ENCODE assay signal across 12 cellular contexts in the genomic region with DNA sequence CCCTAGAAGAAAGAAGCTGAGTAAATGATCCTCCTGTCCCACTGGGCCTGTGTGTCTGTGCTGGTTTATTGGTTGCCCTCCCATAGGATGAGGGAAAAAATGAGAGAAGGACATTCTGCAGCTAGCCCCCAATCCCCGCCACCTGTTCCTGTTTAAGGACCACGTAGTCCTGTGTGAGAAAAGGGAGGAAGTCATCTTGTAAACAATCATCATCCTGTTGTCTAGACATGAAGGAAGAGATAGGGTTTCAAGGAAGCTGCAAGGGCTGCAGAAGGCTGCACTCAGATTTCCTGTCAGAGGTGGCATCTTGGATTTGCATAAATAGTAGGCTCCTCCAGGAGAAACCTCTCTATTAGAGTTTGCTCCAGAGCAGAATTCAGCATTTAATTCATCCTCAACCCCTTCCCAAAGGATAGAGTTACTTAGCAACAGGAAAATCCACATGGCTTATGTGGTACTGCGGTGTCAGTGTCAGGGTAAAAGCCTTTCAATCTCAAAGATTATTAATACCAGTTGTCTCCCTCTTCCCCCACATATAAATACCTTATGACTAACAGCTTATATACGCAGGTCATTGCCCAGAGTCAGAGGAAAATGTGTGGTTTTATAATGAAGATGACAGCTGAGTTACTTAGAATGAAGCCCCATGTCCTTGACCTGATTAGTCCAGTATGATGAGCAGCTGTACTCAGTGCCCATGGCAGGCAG. TPM values are rescaled to one million over a fixed set of nuclear protein-coding genes. Genes with fewer than 3 reads are reported as not detected.
DNase-seq lines count a peak whose midpoint lies in the region; ATAC-seq and TF ChIP-seq lines count a peak whose summit lies in the region.
"Had no signal": no experiment of that assay in that cellular context is flagged by ENCODE, and none has a peak within 500 bp of the region (broad histone marks: within the 10 kb centered on the region; RNA-seq: fewer than 3 reads in every experiment).

No MANE protein-coding gene starts in this region.

- H3K4me2 ChIP-seq in BLaER1, result peak overlapping the region; percentile 46
- H3K4me2 ChIP-seq in IMR-90 (ENCODE audit: low read depth, low read length), result peak overlapping the region; percentile 44; the same call in 1 of the 2 replicates

- H2AFZ ChIP-seq in IMR-90 (replicated peaks; ENCODE audit: low read length, poor library complexity), result no peak overlapping the region

- in situ Hi-C loops in IMR-90 (cut with MboI; ENCODE audit: low sequenced_read_pairs), result no loop called here

- TF ChIP-seq POLR2A in IMR-90 (IDR thresholded peaks at IDR 0.05; ENCODE audit: low read depth, low read length), result no peak

- H4K8ac ChIP-seq in IMR-90 (ENCODE audit: low read depth in 2 of 2, low read length in 2 of 2), result peak overlapping the region in 1 of 2 experiments; percentile 36; a peak in 1 of 4 replicates

- H2BK5ac ChIP-seq in IMR-90 (ENCODE audit: low read depth, low read length, poor library complexity, severe bottlenecking), result peak overlapping the region; percentile 66

- dilution Hi-C loops in IMR-90 (cut with HindIII; ENCODE audit: low sequenced_read_pairs, unreplicated experiment), result no loop called here

- H3K4me3 Mint-ChIP-seq in activated CD8-positive, alpha-beta T cell treated with anti-CD3 and anti-CD28 coated beads, Interleukin-2, amount 10 ng/mL, durations not matched to agents 7 days and 5 days, result no peak overlapping the region
- H3K4me3 Mint-ChIP-seq: memory B cell had no signal

- H2BK120ac ChIP-seq in IMR-90 (ENCODE audit: low read depth, low read length), result peak overlapping the region; percentile 93; the same call in 1 of the 2 replicates

- ATAC-seq in IMR-90 (ENCODE audit: low read depth), result peak; percentile 4; the same call in 1 of the 2 replicates
- ATAC-seq in activated CD8-positive, alpha-beta T cell treated with anti-CD3 and anti-CD28 coated beads, Interleukin-2, amount 10 ng/mL, durations not matched to agents 7 days and 5 days, result no peak
- ATAC-seq in GM18517 (IDR thresholded peaks at IDR 0.05; ENCODE audit: unreplicated experiment), result no peak
- no peak for ATAC-seq in GM18520 (IDR thresholded peaks at IDR 0.05; ENCODE audit: unreplicated experiment)
- ATAC-seq in HG03025 (IDR thresholded peaks at IDR 0.05; ENCODE audit: low FRiP score, unreplicated experiment), result no peak

- H3K27ac ChIP-seq in BLaER1, result no peak overlapping the region
- H3K27ac ChIP-seq in IMR-90 (ENCODE audit: insufficient read depth, low read length), result no peak overlapping the region

- H2BK15ac ChIP-seq in IMR-90 (ENCODE audit: low read depth, low read length), result peak overlapping the region; percentile 45; the same call in 1 of the 3 replicates

- no peaks in the 10 kb centered on the region for H3K9me3 Mint-ChIP-seq in activated CD8-positive, alpha-beta T cell treated with anti-CD3 and anti-CD28 coated beads, Interleukin-2, amount 10 ng/mL, durations not matched to agents 7 days and 5 days (ENCODE audit: insufficient read depth)
- H3K9me3 Mint-ChIP-seq: memory B cell had no signal

- no peaks in the 10 kb centered on the region for H3K36me3 Mint-ChIP-seq in activated CD8-positive, alpha-beta T cell treated with anti-CD3 and anti-CD28 coated beads, Interleukin-2, amount 10 ng/mL, durations not matched to agents 7 days and 5 days (ENCODE audit: low read depth)
- H3K36me3 Mint-ChIP-seq: memory B cell had no signal

- intact Hi-C loops in IMR-90 (cut with micrococcal nuclease), result no loop called here

- H3K27ac Mint-ChIP-seq in activated CD8-positive, alpha-beta T cell treated with anti-CD3 and anti-CD28 coated beads, Interleukin-2, amount 10 ng/mL, durations not matched to agents 7 days and 5 days, result peak overlapping the region; percentile 44
- H3K27ac Mint-ChIP-seq: memory B cell had no signal

- no TSS peak for BruUV-seq in IMR-90 (replicated peaks; lab: Mats Ljungman, UMichigan)

- no peak overlapping the region for H3K18ac ChIP-seq in IMR-90 (ENCODE audit: low read depth, low read length)

- no peak overlapping the region; the same call in 1 of the 2 replicates for H3K14ac ChIP-seq in IMR-90 (replicated peaks; ENCODE audit: low read depth, low read length)

- TF ChIP-seq CTCF in IMR-90 (conservative IDR thresholded peaks at IDR 0.05; ENCODE audit: low read depth, low read length), result no peak

- H4K91ac ChIP-seq in IMR-90 (ENCODE audit: insufficient read depth, low read depth, low read length), result peak overlapping the region; percentile 23; the same call in 1 of the 2 replicates

- peaks cover 28% of the 10 kb centered on the region for H3K4me1 ChIP-seq in BLaER1
- peaks cover 18% of the 10 kb centered on the region for H3K4me1 ChIP-seq in IMR-90 (ENCODE audit: control insufficient read depth, insufficient read depth, low read length)

- no peak overlapping the region for H4K5ac ChIP-seq in IMR-90 (ENCODE audit: low read depth, low read length)

- H3K36me3 ChIP-seq in BLaER1 (no peaks in the 10 kb centered on the region), IMR-90 (ENCODE audit: control insufficient read depth, insufficient read depth, low read length) (no peaks in the 10 kb centered on the region)

- H3K23ac ChIP-seq in IMR-90 (ENCODE audit: low read depth, low read length), result no peak overlapping the region

- H3K9ac ChIP-seq in BLaER1 (no peak overlapping the region; the same call in 1 of the 2 replicates), IMR-90 (ENCODE audit: low read depth, low read length) (no peak overlapping the region)

- CTCF ChIA-PET in IMR-90 (lab: Yijun Ruan, JAX), result interaction anchor here (1.3 kb wide), 1 partner anchor 21 kb away, joined by 4 read pairs; no protein-coding TSS in a partner anchor
- CTCF ChIA-PET in activated CD8-positive, alpha-beta T cell treated with anti-CD3 and anti-CD28 coated beads, Interleukin-2, amount 10 ng/mL, durations not matched to agents 7 days and 5 days (lab: Charles Lee), result interaction anchor here (0.9 to 2.2 kb wide), 3 partner anchors 12 to 70 kb away, joined by 3 to 8 read pairs (median 7); no protein-coding TSS in a partner anchor

- peak overlapping the region; percentile 8; the same call in 1 of the 2 replicates for H2BK20ac ChIP-seq in IMR-90 (ENCODE audit: low read depth, low read length)

- WGBS in IMR-90 (ENCODE audit: extremely low coverage in 2 of 2, insufficient read length in 1 of 2), 2 experiments, result no CpG with 5 or more reads among the region's 4 CpGs

- no peak overlapping the region for H3K4me3 ChIP-seq in BLaER1
- no peak overlapping the region for H3K4me3 ChIP-seq in IMR-90 (ENCODE audit: insufficient read depth, low read depth, low read length)

- no peak for TF ChIP-seq RAD21 in IMR-90 (IDR thresholded peaks at IDR 0.05; ENCODE audit: low read length)

- peaks cover 21% of the 10 kb centered on the region for H3K27me3 Mint-ChIP-seq in activated CD8-positive, alpha-beta T cell treated with anti-CD3 and anti-CD28 coated beads, Interleukin-2, amount 10 ng/mL, durations not matched to agents 7 days and 5 days (ENCODE audit: low read depth)
- H3K27me3 Mint-ChIP-seq: memory B cell had no signal

- H3K56ac ChIP-seq in IMR-90 (ENCODE audit: extremely low read depth, insufficient read depth, low read length), result no peak overlapping the region

- no peaks in the 10 kb centered on the region for H3K9me3 ChIP-seq in BLaER1
- H3K9me3 ChIP-seq in IMR-90 (ENCODE audit: control insufficient read depth, insufficient read depth, low read length), result no peaks in the 10 kb centered on the region

- peak overlapping the region; percentile 57 for H2AK5ac ChIP-seq in IMR-90 (ENCODE audit: low read depth, low read length)

- H3K9me1 ChIP-seq in IMR-90 (ENCODE audit: insufficient read depth, low read length), result peaks cover 23% of the 10 kb centered on the region

- peaks cover 66% of the 10 kb centered on the region for H3K4me1 Mint-ChIP-seq in activated CD8-positive, alpha-beta T cell treated with anti-CD3 and anti-CD28 coated beads, Interleukin-2, amount 10 ng/mL, durations not matched to agents 7 days and 5 days (ENCODE audit: low read depth)

- peak overlapping the region; percentile 26 for H3K4ac ChIP-seq in IMR-90 (ENCODE audit: low read depth, low read length)

- no peaks in the 10 kb centered on the region for H3K27me3 ChIP-seq in BLaER1
- no peaks in the 10 kb centered on the region for H3K27me3 ChIP-seq in IMR-90 (ENCODE audit: control insufficient read depth, insufficient read depth, low read length)

- H4K20me1 ChIP-seq in BLaER1 (no peaks in the 10 kb centered on the region), IMR-90 (ENCODE audit: insufficient read depth, low read length) (no peaks in the 10 kb centered on the region)

- DNase-seq in IMR-90 (peak; percentile 80), hepatic stellate cell (ENCODE audit: low spot score) (peak; percentile 71), HT-29 (ENCODE audit: low spot score) (no peak)
- DNase-seq in activated CD8-positive, alpha-beta T cell treated with anti-CD3 and anti-CD28 coated beads, Interleukin-2, amount 10 ng/mL, durations not matched to agents 7 days and 5 days, result no peak
- DNase-seq: cortex of kidney, NCI-H1092, T1000 had no signal

- H3K79me1 ChIP-seq in IMR-90 (ENCODE audit: low read depth in 1 of 2, low read length in 2 of 2), result peaks cover 8 to 15% of the 10 kb centered on the region in 2 experiments; a peak in 3 of 4 replicates

- POLR2A ChIA-PET in IMR-90 (lab: Charles Lee; ENCODE audit: unreplicated experiment), result interaction anchor here (0.6 kb wide), 1 partner anchor 35 kb away, joined by 4 read pairs; no protein-coding TSS in a partner anchor
- POLR2A ChIA-PET in activated CD8-positive, alpha-beta T cell treated with anti-CD3 and anti-CD28 coated beads, Interleukin-2, amount 10 ng/mL, durations not matched to agents 7 days and 5 days (lab: Charles Lee), result interaction anchor here (1.0 kb wide), 1 partner anchor 12 kb away, joined by 4 read pairs; no protein-coding TSS in a partner anchor

- H2AK9ac ChIP-seq in IMR-90 (replicated peaks; ENCODE audit: low read depth, low read length, poor library complexity), result no peak overlapping the region

RNA-seq across cellular contexts. Expression of gene DNAJC18, which starts 4.6 kb away (rescaled TPM):
- total RNA-seq in IMR-90 (2012; rRNA removed), result 9.2 and 11.1 TPM in 2 replicates
- polyA plus RNA-seq in IMR-90 (2012; rRNA removed), result 6.3 and 8.5 TPM in 2 replicates
- polyA plus RNA-seq in IMR-90 (2012; cell fraction: cytosol; rRNA removed), result 2.2 and 2.4 TPM in 2 replicates
- 0.99 and 6.1 TPM in 2 replicates for polyA plus RNA-seq in IMR-90 (2012; cell fraction: nucleus; rRNA removed; ENCODE audit: low replicate concordance)
- 1 to 10 TPM; 3.7 to 5.4 TPM for total RNA-seq in activated CD8-positive, alpha-beta T cell treated with anti-CD3 and anti-CD28 coated beads, Interleukin-2, amount 10 ng/mL, durations not matched to agents 7 days and 5 days
- total RNA-seq in HT-29 (2014; rRNA removed; shearing (Covaris generic)), result 0.44 and 0.81 TPM in 2 replicates

RNA-seq across cellular contexts. Expression of gene ECSCR, which starts 18.6 kb away (rescaled TPM):
- total RNA-seq in IMR-90 (2012; rRNA removed), result 3.1 and 3.9 TPM in 2 replicates
- 3.6 and 3.8 TPM in 2 replicates for polyA plus RNA-seq in IMR-90 (2012; rRNA removed)
- 4.6 and 4.8 TPM in 2 replicates for polyA plus RNA-seq in IMR-90 (2012; cell fraction: cytosol; rRNA removed)
- polyA plus RNA-seq in IMR-90 (2012; cell fraction: nucleus; rRNA removed; ENCODE audit: low replicate concordance), result 1.7 and 1.9 TPM in 2 replicates
- total RNA-seq in activated CD8-positive, alpha-beta T cell treated with anti-CD3 and anti-CD28 coated beads, Interleukin-2, amount 10 ng/mL, durations not matched to agents 7 days and 5 days, result not detected
- total RNA-seq in HT-29 (2014; rRNA removed; shearing (Covaris generic)), result not detected in 2 replicates

RNA-seq across cellular contexts. Expression of gene SMIM33, which starts 26.9 kb away (rescaled TPM):
- total RNA-seq in IMR-90 (2012; rRNA removed), result not detected in 2 replicates
- not detected in 2 replicates for polyA plus RNA-seq in IMR-90 (2012; rRNA removed)
- not detected in 2 replicates for polyA plus RNA-seq in IMR-90 (2012; cell fraction: cytosol; rRNA removed)
- not detected in 2 replicates for polyA plus RNA-seq in IMR-90 (2012; cell fraction: nucleus; rRNA removed; ENCODE audit: low replicate concordance)
- under 1 TPM; 0.32 to 0.65 TPM for total RNA-seq in activated CD8-positive, alpha-beta T cell treated with anti-CD3 and anti-CD28 coated beads, Interleukin-2, amount 10 ng/mL, durations not matched to agents 7 days and 5 days
- total RNA-seq in HT-29 (2014; rRNA removed; shearing (Covaris generic)), result 0.05 TPM in 1 of 2 replicates, not detected in the other

RNA-seq across cellular contexts. Expression of gene STING1, which starts 38.6 kb away (rescaled TPM):
- total RNA-seq in IMR-90 (2012; rRNA removed), result 18.6 and 20.6 TPM in 2 replicates
- polyA plus RNA-seq in IMR-90 (2012; rRNA removed), result 61.5 and 63.5 TPM in 2 replicates
- 25.4 and 62.7 TPM in 2 replicates for polyA plus RNA-seq in IMR-90 (2012; cell fraction: cytosol; rRNA removed)
- polyA plus RNA-seq in IMR-90 (2012; cell fraction: nucleus; rRNA removed; ENCODE audit: low replicate concordance), result 170 and 329 TPM in 2 replicates
- total RNA-seq in activated CD8-positive, alpha-beta T cell treated with anti-CD3 and anti-CD28 coated beads, Interleukin-2, amount 10 ng/mL, durations not matched to agents 7 days and 5 days, result 10 to 100 TPM; 64.9 to 67.4 TPM
- 19.1 and 26.1 TPM in 2 replicates for total RNA-seq in HT-29 (2014; rRNA removed; shearing (Covaris generic))

RNA-seq across cellular contexts. Expression of gene SPATA24, which starts 40.0 kb away (rescaled TPM):
- 4.3 and 4.4 TPM in 2 replicates for total RNA-seq in IMR-90 (2012; rRNA removed)
- 3.8 and 4.1 TPM in 2 replicates for polyA plus RNA-seq in IMR-90 (2012; rRNA removed)
- polyA plus RNA-seq in IMR-90 (2012; cell fraction: cytosol; rRNA removed), result 1.2 and 2.1 TPM in 2 replicates
- polyA plus RNA-seq in IMR-90 (2012; cell fraction: nucleus; rRNA removed; ENCODE audit: low replicate concordance), result 1.9 and 5.1 TPM in 2 replicates
- total RNA-seq in activated CD8-positive, alpha-beta T cell treated with anti-CD3 and anti-CD28 coated beads, Interleukin-2, amount 10 ng/mL, durations not matched to agents 7 days and 5 days, result 1 to 10 TPM; 3.8 to 4.0 TPM
- 3.8 and 10.4 TPM in 2 replicates for total RNA-seq in HT-29 (2014; rRNA removed; shearing (Covaris generic))

Comparison
In these comparisons a context has a peak if more than half of its experiments do, and no peak if none do; other contexts are left out.
1. DNase-seq: peak in IMR-90 (single experiment) and hepatic stellate cell (single experiment); none in activated CD8-positive, alpha-beta T cell treated with anti-CD3 and anti-CD28 coated beads, Interleukin-2, amount 10 ng/mL, durations not matched to agents 7 days and 5 days (single experiment) and HT-29 (single experiment).